In genomic region chr5:94168151-94168550, GRCh38 we compare ENCODE assay signal across 6 cellular contexts.
"Had no signal": no experiment of that assay in that cellular context is flagged by ENCODE, and none has a peak within 500 bp of the region (broad histone marks: within the 10 kb centered on the region; RNA-seq: fewer than 3 reads in every experiment).

No MANE protein-coding gene starts in this region.

- H3K27ac ChIP-seq: HL-60 had no signal

- DNase-seq: IMR-90, KBM-7, KG1 had no signal

- ATAC-seq: HepG2, K562 had no signal

- H3K4me3 ChIP-seq: K562 had no signal
